Comparison of ENCODE assay signal across 8 cellular contexts in the genomic region with DNA sequence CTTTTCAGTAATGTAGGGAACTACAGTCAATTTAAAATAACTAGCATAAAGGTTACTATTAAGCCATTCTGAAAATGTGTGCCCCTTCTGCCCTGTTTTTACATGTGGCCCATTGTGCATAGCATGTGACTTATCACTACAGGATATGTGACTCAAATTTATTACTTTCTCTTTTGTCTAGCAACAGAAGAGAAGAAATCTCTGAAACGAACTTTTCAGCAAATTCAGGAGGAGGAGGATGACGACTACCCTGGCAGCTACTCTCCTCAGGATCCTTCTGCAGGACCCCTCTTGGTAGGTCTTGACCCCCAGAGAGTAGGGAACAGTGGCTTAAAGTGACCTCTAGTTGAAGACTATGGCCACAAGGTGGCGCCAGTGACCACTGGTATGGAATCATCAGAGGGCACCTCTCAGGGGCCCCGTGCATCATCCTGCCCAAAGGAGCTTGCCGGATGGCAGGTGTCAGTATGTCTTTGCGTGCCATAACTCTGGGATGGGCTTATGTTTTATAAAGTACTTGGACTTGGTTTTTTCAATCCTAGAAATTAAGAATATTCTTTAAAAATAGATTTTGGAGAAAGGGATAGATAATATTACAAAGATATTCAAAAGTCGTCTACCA. TPM values are rescaled to one million over a fixed set of nuclear protein-coding genes. Genes with fewer than 3 reads are reported as not detected.
A peak's percentile ranks its signal among the peaks of the same experiment; 100 is the strongest.
DNase-seq lines count a peak whose midpoint lies in the region; ATAC-seq and TF ChIP-seq lines count a peak whose summit lies in the region.

No MANE protein-coding gene starts in this region.

- H3K9me3 ChIP-seq in MG63 (no peaks in the 10 kb centered on the region), SJSA1 (replicated peaks) (no peaks in the 10 kb centered on the region), gastroesophageal sphincter (no peaks in the 10 kb centered on the region), tibial nerve (no peaks in the 10 kb centered on the region)

- WGBS in gastroesophageal sphincter (ENCODE audit: low coverage in 1 of 2), 2 donors: 7 to 8% methylated on average over 4 to 7 of the region's 7 CpGs
- WGBS in tibial nerve, 2 donors: 22 to 24% methylated on average over 7 of the region's 7 CpGs

- no peak overlapping the region for H3K4me3 Mint-ChIP-seq in osteocyte (ENCODE audit: unreplicated experiment)

- H3K9me3 Mint-ChIP-seq in osteocyte (ENCODE audit: unreplicated experiment): no peaks in the 10 kb centered on the region

- H3K4me1 Mint-ChIP-seq in osteocyte (ENCODE audit: unreplicated experiment): peaks cover 11% of the 10 kb centered on the region

- H3K36me3 ChIP-seq in MG63 (peaks cover 58% of the 10 kb centered on the region), SJSA1 (peaks cover 65% of the 10 kb centered on the region), gastroesophageal sphincter (peaks cover 0 to 63% of the 10 kb centered on the region in 2 donors), tibial nerve (peaks cover 0 to 54% (median 14%) of the 10 kb centered on the region in 3 donors)

- TF ChIP-seq POLR2A in gastroesophageal sphincter (IDR thresholded peaks at IDR 0.05) (no peak), tibial nerve (IDR thresholded peaks at IDR 0.05) (no peak)

- H3K27ac Mint-ChIP-seq in osteocyte (ENCODE audit: unreplicated experiment): peak overlapping the region; percentile 45

- H3K27me3 Mint-ChIP-seq in osteocyte (ENCODE audit: unreplicated experiment): no peaks in the 10 kb centered on the region

- no peak overlapping the region for H3K27ac ChIP-seq in SJSA1
- H3K27ac ChIP-seq in gastroesophageal sphincter: no peak overlapping the region
- H3K27ac ChIP-seq in tibial nerve: no peak overlapping the region

- H3K4me3 ChIP-seq in MG63 (no peak overlapping the region), SJSA1 (no peak overlapping the region), gastroesophageal sphincter (no peak overlapping the region), tibial nerve (no peak overlapping the region)

- DNase-seq in AG08395 (ENCODE audit: low spot score) (peak; percentile 82), GM19238 (ENCODE audit: insufficient read length, low spot score) (peak; percentile 62), MG63 (peak; percentile 66), SJSA1 (ENCODE audit: low read depth in 1 of 2, low spot score in 2 of 2) (peak; percentile 79 to 85), osteocyte (ENCODE audit: extremely low spot score, unreplicated experiment) (peak; percentile 91), tibial nerve (ENCODE audit: low spot score in 2 of 2) (peak; percentile 84 to 96)
- DNase-seq in activated effector memory CD4-positive, alpha-beta T cell treated with anti-CD3 and anti-CD28 coated beads, Interleukin-2, amount 50 U/mL, for 16 hours: peak; percentile 91

- H3K4me1 ChIP-seq in SJSA1 (replicated peaks): peaks cover 4% of the 10 kb centered on the region; the same call in 1 of the 2 replicates
- H3K4me1 ChIP-seq in gastroesophageal sphincter: peaks cover 0 to 41% (median 0%) of the 10 kb centered on the region in 3 donors
- peaks cover 0 to 14% (median 2%) of the 10 kb centered on the region in 4 donors for H3K4me1 ChIP-seq in tibial nerve

- H3K27me3 ChIP-seq in MG63: no peaks in the 10 kb centered on the region
- H3K27me3 ChIP-seq in SJSA1 (replicated peaks): no peaks in the 10 kb centered on the region
- no peaks in the 10 kb centered on the region for H3K27me3 ChIP-seq in gastroesophageal sphincter
- no peaks in the 10 kb centered on the region for H3K27me3 ChIP-seq in tibial nerve

- H3K36me3 Mint-ChIP-seq in osteocyte (ENCODE audit: unreplicated experiment): peaks cover 17% of the 10 kb centered on the region

- TF ChIP-seq CTCF in gastroesophageal sphincter (IDR thresholded peaks at IDR 0.05) (peak; percentile 84 to 89 (median 86)), osteocyte (IDR thresholded peaks at IDR 0.05) (peak; percentile 97), tibial nerve (IDR thresholded peaks at IDR 0.05) (peak; percentile 69 to 89 (median 88))

- no peak for TF ChIP-seq EP300 in gastroesophageal sphincter (IDR thresholded peaks at IDR 0.05)
- no peak for TF ChIP-seq EP300 in tibial nerve (IDR thresholded peaks at IDR 0.05)

- ATAC-seq in gastroesophageal sphincter: peak; percentile 84

RNA-seq across cellular contexts. Expression of gene RPRD1B, which starts 23.9 kb away (rescaled TPM):
- 4.3 and 9.3 TPM in 2 replicates for total RNA-seq in MG63 (2014; rRNA removed; shearing (Covaris generic); ENCODE audit: low replicate concordance)
- 27.9 and 50.7 TPM in 2 replicates for total RNA-seq in SJSA1 (2014; rRNA removed; shearing (Covaris generic))
- total RNA-seq in gastroesophageal sphincter (10 to 100 TPM; 17.1 to 26.8 (median 23.7) TPM), osteocyte (26.9 and 28.5 TPM in 2 replicates), tibial nerve (10 to 100 TPM; 28.5 to 36.3 (median 35.1) TPM)

RNA-seq across cellular contexts. Expression of gene TTI1, which starts 24.2 kb away (rescaled TPM):
- total RNA-seq in MG63 (2014; rRNA removed; shearing (Covaris generic); ENCODE audit: low replicate concordance): 25.0 and 27.0 TPM in 2 replicates
- total RNA-seq in SJSA1 (2014; rRNA removed; shearing (Covaris generic)): 14.4 and 16.1 TPM in 2 replicates
- total RNA-seq in gastroesophageal sphincter (10 to 100 TPM in 3 of 4 donors, 1 to 10 TPM in 1; 9.8 to 14.8 (median 12.5) TPM), osteocyte (16.2 and 17.9 TPM in 2 replicates), tibial nerve (10 to 100 TPM in 3 of 4 donors, 1 to 10 TPM in 1; 8.2 to 14.2 (median 10.8) TPM)
